Comparison of ENCODE assay signal across 12 cellular contexts in genomic region chr10:111281516-111281915, GRCh38.
DNase-seq lines count a peak whose midpoint lies in the region; ATAC-seq and TF ChIP-seq lines count a peak whose summit lies in the region.
"Had no signal": no experiment of that assay in that cellular context is flagged by ENCODE, and none has a peak within 500 bp of the region (broad histone marks: within the 10 kb centered on the region; RNA-seq: fewer than 3 reads in every experiment).

No MANE protein-coding gene starts in this region.

- peak in 6 of 7 experiments; percentile 26 to 52 (median 38) for TF ChIP-seq CTCF in body of pancreas (IDR thresholded peaks at IDR 0.05)
- no peak for TF ChIP-seq CTCF in omental fat pad (IDR thresholded peaks at IDR 0.05)
- no peak for TF ChIP-seq CTCF in GM13976 (IDR thresholded peaks at IDR 0.05; ENCODE audit: borderline replicate concordance, control extremely low read depth, extremely low read depth, insufficient read depth, missing control alignments)

- in situ Hi-C loops in ACHN (cut with HindIII; ENCODE audit: low pct_ligation_motif_present, low pct_unique_long_range_greater_than_20kb, low sequenced_read_pairs), result no loop called here
- in situ Hi-C loops in GM13976 (cut with MboI; ENCODE audit: low sequenced_read_pairs, unreplicated experiment), result no loop called here

- H3K36me3 ChIP-seq in body of pancreas (replicated peaks in 1 of 2; ENCODE audit: insufficient read depth in 1 of 2, low read depth in 2 of 2), result no peaks in the 10 kb centered on the region
- H3K36me3 ChIP-seq: ovary had no signal

- intact Hi-C loops in body of pancreas (cut with DNase I), result no loop called here

- WGBS in body of pancreas, 2 donors, result 5 to 11% methylated on average over 4 of the region's 4 CpGs

- no peaks in the 10 kb centered on the region for H3K27me3 ChIP-seq in body of pancreas
- H3K27me3 ChIP-seq: ovary had no signal

- H3K27ac ChIP-seq in body of pancreas, result no peak overlapping the region
- H3K27ac ChIP-seq: ovary had no signal

- DNase-seq in ACHN (peak; percentile 22), HEK293T (ENCODE audit: extremely low spot score) (peak; percentile 44), body of pancreas (peak in 2 of 4 donors; percentile 23 to 30), medulla oblongata (ENCODE audit: extremely low spot score) (peak; percentile 35), omental fat pad (ENCODE audit: low spot score) (no peak), CD1c-positive myeloid dendritic cell (ENCODE audit: extremely low spot score) (no peak), GM13976 (ENCODE audit: low spot score) (no peak), NOMO-1 treated with dmso at 0.1 percent for 144 hours (lab: John Stamatoyannopoulos, UW; ENCODE audit: unreplicated experiment) (no peak)
- DNase-seq: aorta, glutamatergic neuron, ovary had no signal

- H3K9me3 ChIP-seq in body of pancreas, result no peaks in the 10 kb centered on the region
- H3K9me3 ChIP-seq: ovary had no signal

- CTCF ChIA-PET in HEK293T (lab: Yijun Ruan, JAX), result interaction anchor here (0.6 to 0.7 kb wide), 2 partner anchors 81 to 279 kb away, joined by 3 read pairs; no protein-coding TSS in a partner anchor

- ATAC-seq in body of pancreas (no peak), omental fat pad (ENCODE audit: low FRiP score) (no peak)
- ATAC-seq: Right ventricle myocardium inferior had no signal

- H3K4me1 ChIP-seq in body of pancreas, result no peaks in the 10 kb centered on the region

- TF ChIP-seq POLR2A in body of pancreas (IDR thresholded peaks at IDR 0.05), result no peak

- H3K4me3 ChIP-seq in body of pancreas, result no peak overlapping the region
- H3K4me3 ChIP-seq: ovary had no signal

- POLR2A ChIA-PET in HEK293T (lab: Yijun Ruan, JAX), result no interaction called here

TF ChIP-seq in HEK293T, 16 proteins besides CTCF, POLR2A, EP300 and RAD21:
- TF ChIP-seq CTBP1 (IDR thresholded peaks at IDR 0.05; ENCODE audit: borderline replicate concordance) (no peak), HDGF (IDR thresholded peaks at IDR 0.05; ENCODE audit: borderline replicate concordance) (no peak), FOXA1 (IDR thresholded peaks at IDR 0.05) (no peak), NFRKB (IDR thresholded peaks at IDR 0.05) (no peak), PKNOX1 (IDR thresholded peaks at IDR 0.05) (no peak), TARDBP (IDR thresholded peaks at IDR 0.05) (no peak), ELF4 (IDR thresholded peaks at IDR 0.05) (no peak), SP1 (IDR thresholded peaks at IDR 0.05) (no peak), L3MBTL2 (conservative IDR thresholded peaks at IDR 0.05) (no peak), FOXK2 (IDR thresholded peaks at IDR 0.05) (no peak), ARNT (IDR thresholded peaks at IDR 0.05) (no peak), ZNF384 (IDR thresholded peaks at IDR 0.05) (no peak), SUZ12 (IDR thresholded peaks at IDR 0.05) (no peak), FOXM1 (IDR thresholded peaks at IDR 0.05; ENCODE audit: borderline replicate concordance) (no peak), LEF1 (IDR thresholded peaks at IDR 0.05; ENCODE audit: borderline replicate concordance) (no peak), BHLHE40 (IDR thresholded peaks at IDR 0.05; ENCODE audit: borderline replicate concordance) (no peak)

Comparison
In these comparisons a context has a peak if more than half of its experiments do, and no peak if none do; other contexts are left out.
1. DNase-seq: peak in ACHN (single experiment), HEK293T (single experiment) and medulla oblongata (single experiment); none in omental fat pad (single experiment), CD1c-positive myeloid dendritic cell (single experiment), GM13976 (single experiment) and NOMO-1 treated with dmso at 0.1 percent for 144 hours (single experiment).
2. CTCF ChIP-seq: peak in body of pancreas (6 of 7); none in omental fat pad (0 of 3) and GM13976 (single experiment).